10 cellular contexts compared by ENCODE assay signal in genomic region chr19:41225238-41226052, GRCh38. TPM values are rescaled to one million over a fixed set of nuclear protein-coding genes. Genes with fewer than 3 reads are reported as not detected.
A peak's percentile ranks its signal among the peaks of the same experiment; 100 is the strongest.
DNase-seq lines count a peak whose midpoint lies in the region; ATAC-seq, FAIRE-seq and TF ChIP-seq lines count a peak whose summit lies in the region.
"Had no signal": no experiment of that assay in that cellular context is flagged by ENCODE, and none has a peak within 500 bp of the region (broad histone marks: within the 10 kb centered on the region; RNA-seq: fewer than 3 reads in every experiment).

No MANE protein-coding gene starts in this region.

- H4K91ac ChIP-seq in trophoblast cell (ENCODE audit: low read depth, low read length) = peak overlapping the region; percentile 70

- peak overlapping the region; percentile 9 for H2AK5ac ChIP-seq in trophoblast cell (ENCODE audit: low read length)

- peaks cover 7% of the 10 kb centered on the region for H3K79me2 ChIP-seq in trophoblast cell (ENCODE audit: control insufficient read depth, insufficient read depth, low read length, poor library complexity)

- H3K9me3 Mint-ChIP-seq in activated T-helper 2 cell treated with anti-CD3 and anti-CD28 coated beads, Interferon-gamma antibody, Interleukin-2, Interleukin-4, amounts not matched to agents 10 μg/mL and 5 μg/mL and 100 μg/mL, durations not matched to agents 14 hours and 24 hours and 36 hours = no peaks in the 10 kb centered on the region

- H3K27ac ChIP-seq in A549 = peak overlapping the region; percentile 91 to 95
- H3K27ac ChIP-seq in trophoblast cell (ENCODE audit: low read depth, low read length) = peak overlapping the region; percentile 95
- H3K27ac ChIP-seq in aorta (ENCODE audit: low read depth in 1 of 2, low read length in 2 of 2) = peak overlapping the region; percentile 19 to 83

- peak overlapping the region; percentile 33 for H2BK120ac ChIP-seq in trophoblast cell (ENCODE audit: insufficient read depth, low read length, poor library complexity)

- H3K27ac Mint-ChIP-seq in activated T-helper 2 cell treated with anti-CD3 and anti-CD28 coated beads, Interferon-gamma antibody, Interleukin-2, Interleukin-4, amounts not matched to agents 10 μg/mL and 5 μg/mL and 100 μg/mL, durations not matched to agents 14 hours and 24 hours and 36 hours = peak overlapping the region; percentile 86

- TF ChIP-seq RAD21 in A549 (conservative IDR thresholded peaks at IDR 0.05 in 1 of 2, IDR thresholded peaks at IDR 0.05 in 1 of 2) = peak in 1 of 2 experiments; percentile 10; a peak in 2 of 5 replicates

- H3K14ac ChIP-seq in trophoblast cell (ENCODE audit: low read length) = peak overlapping the region; percentile 20

- H3K18ac ChIP-seq in trophoblast cell (ENCODE audit: low read length) = peak overlapping the region; percentile 43

- FAIRE-seq in A549 (lab: Jason Lieb, UNC) = peak; percentile 100
- FAIRE-seq: colon, G401.6 had no signal

- H3K27me3 Mint-ChIP-seq in activated T-helper 2 cell treated with anti-CD3 and anti-CD28 coated beads, Interferon-gamma antibody, Interleukin-2, Interleukin-4, amounts not matched to agents 10 μg/mL and 5 μg/mL and 100 μg/mL, durations not matched to agents 14 hours and 24 hours and 36 hours (ENCODE audit: low read depth) = peaks cover 17% of the 10 kb centered on the region

- H3K4me3 ChIP-seq in A549 = peak overlapping the region; percentile 41
- peak overlapping the region; percentile 43 for H3K4me3 ChIP-seq in MG63
- peak overlapping the region; percentile 55 for H3K4me3 ChIP-seq in trophoblast cell (ENCODE audit: low read depth, low read length)
- no peak overlapping the region for H3K4me3 ChIP-seq in aorta (ENCODE audit: low read length in 2 of 2)

- ATAC-seq in A549 (peak; percentile 75 to 80), aorta (ENCODE audit: low FRiP score) (peak; percentile 75)

- TF ChIP-seq CTCF in A549 (IDR thresholded peaks at IDR 0.05) = no peak

- H3K4ac ChIP-seq in trophoblast cell (ENCODE audit: low read depth, low read length) = no peak overlapping the region

- H3K23ac ChIP-seq in trophoblast cell (ENCODE audit: low read length) = no peak overlapping the region

- H4K8ac ChIP-seq in trophoblast cell (ENCODE audit: low read depth, low read length) = no peak overlapping the region

- peaks cover 89% of the 10 kb centered on the region for H3K36me3 ChIP-seq in MG63
- H3K36me3 ChIP-seq in trophoblast cell (ENCODE audit: control insufficient read depth in 1 of 2, insufficient read depth in 2 of 2, low read length in 2 of 2) = peaks cover 28 to 37% of the 10 kb centered on the region in 2 experiments
- no peaks in the 10 kb centered on the region for H3K36me3 ChIP-seq in aorta (ENCODE audit: control insufficient read depth in 1 of 2, insufficient read depth in 2 of 2, low read length in 1 of 2)

- DNase-seq in A549 (ENCODE audit: low read depth in 1 of 2, low spot score in 1 of 2) = peak; percentile 100
- peak; percentile 98 for DNase-seq in MG63
- no peak for DNase-seq in activated T-helper 2 cell treated with anti-CD3 and anti-CD28 coated beads, Interferon-gamma antibody, Interleukin-2, Interleukin-4, amounts not matched to agents 10 μg/mL and 5 μg/mL and 100 μg/mL, durations not matched to agents 14 hours and 24 hours and 36 hours (ENCODE audit: low spot score)
- peak; percentile 71 for DNase-seq in glomerular endothelial cell (ENCODE audit: extremely low read depth, low read depth, low spot score)
- peak; percentile 69 to 84 for DNase-seq in trophoblast cell
- peak; percentile 84 to 90 for DNase-seq in aorta
- no peak for DNase-seq in NOMO-1 treated with dmso at 0.1 percent for 144 hours (lab: John Stamatoyannopoulos, UW; ENCODE audit: unreplicated experiment)
- DNase-seq in NCI-H1105 (lab: John Stamatoyannopoulos, UW) = no peak

- TF ChIP-seq POLR2A in A549 (IDR thresholded peaks at IDR 0.05; ENCODE audit: low read length) = no peak

- CTCF ChIA-PET in A549 (lab: Yijun Ruan, JAX) = interaction anchor here (0.6 to 16.4 kb wide), 16 partner anchors 9 to 127 kb away, joined by 3 to 295 read pairs (median 6); partner anchors contain the start of gene HNRNPUL1

- intact Hi-C loops in activated T-helper 2 cell treated with anti-CD3 and anti-CD28 coated beads, Interferon-gamma antibody, Interleukin-2, Interleukin-4, amounts not matched to agents 10 μg/mL and 5 μg/mL and 100 μg/mL, durations not matched to agents 14 hours and 24 hours and 36 hours (cut with micrococcal nuclease) = loop anchor here (1.0 kb wide), 1 partner anchor 37 kb away; no protein-coding TSS in a partner anchor
- intact Hi-C loops in aorta (cut with DNase I) = loop anchor here (1.0 to 5.0 kb wide), 2 partner anchors 37 kb away; partner anchors contain the start of gene HNRNPUL1 (in 1 of the 2)

- H3K9me3 ChIP-seq in A549 (no peaks in the 10 kb centered on the region), MG63 (no peaks in the 10 kb centered on the region), trophoblast cell (ENCODE audit: insufficient read depth, low read depth, low read length) (peaks cover 3% of the 10 kb centered on the region), aorta (ENCODE audit: control insufficient read depth, low read length) (no peaks in the 10 kb centered on the region)

- TF ChIP-seq EP300 in A549 (IDR thresholded peaks at IDR 0.05) = peak in 1 of 2 experiments; percentile 64; a peak in 2 of 5 replicates

- peak overlapping the region; percentile 91 for H3K4me2 ChIP-seq in A549
- peak overlapping the region; percentile 67 for H3K4me2 ChIP-seq in trophoblast cell (ENCODE audit: low read length)

- peak overlapping the region; percentile 24 for H3K9ac ChIP-seq in trophoblast cell (ENCODE audit: low read length)

- H3K36me3 Mint-ChIP-seq in activated T-helper 2 cell treated with anti-CD3 and anti-CD28 coated beads, Interferon-gamma antibody, Interleukin-2, Interleukin-4, amounts not matched to agents 10 μg/mL and 5 μg/mL and 100 μg/mL, durations not matched to agents 14 hours and 24 hours and 36 hours (ENCODE audit: low read depth) = no peaks in the 10 kb centered on the region

- 32% methylated on average over 29 of the region's 29 CpGs for WGBS in A549 (ENCODE audit: missing lambda C conversion rate)
- no CpG with 5 or more reads among the region's 29 CpGs for WGBS in trophoblast cell (ENCODE audit: extremely low coverage, insufficient coverage, insufficient read length)
- 45 to 46% methylated on average over 29 of the region's 29 CpGs for WGBS in aorta, 2 donors

- peak overlapping the region; percentile 17 for H4K12ac ChIP-seq in trophoblast cell (ENCODE audit: low read depth, low read length)

- POLR2A ChIA-PET in A549 (lab: Yijun Ruan, JAX) = interaction anchor here (0.6 to 4.9 kb wide), 20 partner anchors 9 to 512 kb away, joined by 3 to 85 read pairs (median 6); partner anchors contain the start of genes B9D2, CCDC97, COQ8B and HNRNPUL1

- peak overlapping the region; percentile 19 for H2AFZ ChIP-seq in trophoblast cell (ENCODE audit: insufficient read depth, low read length, poor library complexity)

- H2BK12ac ChIP-seq in trophoblast cell (ENCODE audit: low read length) = peak overlapping the region; percentile 16

- peaks cover 31% of the 10 kb centered on the region for H3K79me1 ChIP-seq in trophoblast cell (ENCODE audit: low read length)

- peaks cover 24% of the 10 kb centered on the region for H3K4me1 Mint-ChIP-seq in activated T-helper 2 cell treated with anti-CD3 and anti-CD28 coated beads, Interferon-gamma antibody, Interleukin-2, Interleukin-4, amounts not matched to agents 10 μg/mL and 5 μg/mL and 100 μg/mL, durations not matched to agents 14 hours and 24 hours and 36 hours (ENCODE audit: low read depth)

- H3K4me1 ChIP-seq in A549 (peaks cover 72% of the 10 kb centered on the region), trophoblast cell (ENCODE audit: control insufficient read depth in 1 of 2, insufficient read depth in 2 of 2, low read length in 2 of 2) (peaks cover 38 to 49% of the 10 kb centered on the region in 2 experiments), aorta (ENCODE audit: control insufficient read depth in 1 of 2, insufficient read depth in 2 of 2, low read length in 2 of 2) (no peaks in the 10 kb centered on the region)

- H3K27me3 ChIP-seq in MG63 = no peaks in the 10 kb centered on the region
- no peaks in the 10 kb centered on the region for H3K27me3 ChIP-seq in trophoblast cell (ENCODE audit: insufficient read depth, low read length)
- H3K27me3 ChIP-seq in aorta (ENCODE audit: control insufficient read depth in 1 of 2, insufficient read depth in 2 of 2, low read length in 1 of 2) = no peaks in the 10 kb centered on the region

- H3K4me3 Mint-ChIP-seq in activated T-helper 2 cell treated with anti-CD3 and anti-CD28 coated beads, Interferon-gamma antibody, Interleukin-2, Interleukin-4, amounts not matched to agents 10 μg/mL and 5 μg/mL and 100 μg/mL, durations not matched to agents 14 hours and 24 hours and 36 hours (ENCODE audit: low read depth) = peak overlapping the region; percentile 67

- peak overlapping the region; percentile 65 for H2BK5ac ChIP-seq in trophoblast cell (ENCODE audit: low read depth, low read length, poor library complexity)

RNA-seq across cellular contexts. Expression of gene AXL, which starts 6.4 kb away (rescaled TPM):
- 60.1 and 60.3 TPM in 2 replicates for polyA plus RNA-seq in A549 (2011; rRNA removed)
- 66.8 and 78.1 TPM in 2 replicates for polyA plus RNA-seq in A549 (2012; cell fraction: cytosol; rRNA removed)
- 128 and 129 TPM in 2 replicates for polyA plus RNA-seq in A549 (2012; cell fraction: nucleus; rRNA removed)
- 45.4 to 69.4 TPM (median 47.8 TPM) in 3 replicates for polyA plus RNA-seq in A549 (2017; fragmentation: RNase III; extraction: RNeasy Plus Mini Kit Qiagen cat#74134 plus additional on column Dnase treatment)
- polyA minus RNA-seq in A549 (2011; rRNA and poly(A)+ RNA removed) = 378 and 386 TPM in 2 replicates
- total RNA-seq in MG63 (2014; rRNA removed; shearing (Covaris generic); ENCODE audit: low replicate concordance) = 294 and 355 TPM in 2 replicates
- total RNA-seq in activated T-helper 2 cell treated with anti-CD3 and anti-CD28 coated beads, Interferon-gamma antibody, Interleukin-2, Interleukin-4, amounts not matched to agents 10 μg/mL and 5 μg/mL and 100 μg/mL, durations not matched to agents 14 hours and 24 hours and 36 hours = 0.21 and 0.50 TPM in 2 replicates
- 64.5 and 89.8 TPM in 2 replicates for total RNA-seq in glomerular endothelial cell
- polyA plus RNA-seq in trophoblast cell (2013) = 76.6 and 78.9 TPM in 2 replicates
- total RNA-seq in aorta = 100 to 1,000 TPM; 106 TPM
- 10 to 100 TPM; 14.8 to 44.6 TPM for polyA plus RNA-seq in aorta

RNA-seq across cellular contexts. Expression of gene CYP2S1, which starts 32.4 kb away (rescaled TPM):
- 8.6 and 19.7 TPM in 2 replicates for polyA plus RNA-seq in A549 (2011; rRNA removed)
- polyA plus RNA-seq in A549 (2012; cell fraction: cytosol; rRNA removed) = 12.2 and 13.5 TPM in 2 replicates
- polyA plus RNA-seq in A549 (2012; cell fraction: nucleus; rRNA removed) = 18.7 and 22.1 TPM in 2 replicates
- polyA plus RNA-seq in A549 (2017; fragmentation: RNase III; extraction: RNeasy Plus Mini Kit Qiagen cat#74134 plus additional on column Dnase treatment) = 25.2 to 28.1 TPM (median 26.6 TPM) in 3 replicates
- polyA minus RNA-seq in A549 (2011; rRNA and poly(A)+ RNA removed) = 14.1 and 16.4 TPM in 2 replicates
- total RNA-seq in MG63 (2014; rRNA removed; shearing (Covaris generic); ENCODE audit: low replicate concordance) = 3.9 and 5.0 TPM in 2 replicates
- 0.34 and 1.2 TPM in 2 replicates for total RNA-seq in activated T-helper 2 cell treated with anti-CD3 and anti-CD28 coated beads, Interferon-gamma antibody, Interleukin-2, Interleukin-4, amounts not matched to agents 10 μg/mL and 5 μg/mL and 100 μg/mL, durations not matched to agents 14 hours and 24 hours and 36 hours
- total RNA-seq in glomerular endothelial cell = 0.88 and 9.1 TPM in 2 replicates
- 10.3 and 11.2 TPM in 2 replicates for polyA plus RNA-seq in trophoblast cell (2013)
- 1 to 10 TPM; 1.7 to 2.5 TPM for total RNA-seq in aorta
- polyA plus RNA-seq in aorta = 10 to 100 TPM in 1 of 2 donors, not detected in 1; 11.5 TPM

RNA-seq across cellular contexts. Expression of gene HNRNPUL1, which starts 38.7 kb away (rescaled TPM):
- polyA plus RNA-seq in A549 (2011; rRNA removed) (89.5 and 117 TPM in 2 replicates), A549 (2017; fragmentation: RNase III; extraction: RNeasy Plus Mini Kit Qiagen cat#74134 plus additional on column Dnase treatment) (272 to 278 TPM (median 273 TPM) in 3 replicates), aorta (10 to 100 TPM; 59.5 to 82.5 TPM)
- polyA plus RNA-seq in A549 (2012; cell fraction: cytosol; rRNA removed) = 77.4 and 104 TPM in 2 replicates
- polyA plus RNA-seq in A549 (2012; cell fraction: nucleus; rRNA removed) = 94.8 and 133 TPM in 2 replicates
- polyA minus RNA-seq in A549 (2011; rRNA and poly(A)+ RNA removed) = 118 and 124 TPM in 2 replicates
- total RNA-seq in MG63 (2014; rRNA removed; shearing (Covaris generic); ENCODE audit: low replicate concordance) = 149 and 151 TPM in 2 replicates
- total RNA-seq in activated T-helper 2 cell treated with anti-CD3 and anti-CD28 coated beads, Interferon-gamma antibody, Interleukin-2, Interleukin-4, amounts not matched to agents 10 μg/mL and 5 μg/mL and 100 μg/mL, durations not matched to agents 14 hours and 24 hours and 36 hours = 283 and 294 TPM in 2 replicates
- total RNA-seq in glomerular endothelial cell (135 and 217 TPM in 2 replicates), aorta (100 to 1,000 TPM; 155 to 156 TPM)
- 233 and 238 TPM in 2 replicates for polyA plus RNA-seq in trophoblast cell (2013)

Comparison
In these comparisons a context has a peak if more than half of its experiments do, and no peak if none do; other contexts are left out.
1. DNase-seq: peak in A549 (2 of 2), MG63 (single experiment), glomerular endothelial cell (single experiment), trophoblast cell (2 of 2) and aorta (2 of 2); none in activated T-helper 2 cell treated with anti-CD3 and anti-CD28 coated beads, Interferon-gamma antibody, Interleukin-2, Interleukin-4, amounts not matched to agents 10 μg/mL and 5 μg/mL and 100 μg/mL, durations not matched to agents 14 hours and 24 hours and 36 hours (single experiment), NOMO-1 treated with dmso at 0.1 percent for 144 hours (single experiment) and NCI-H1105 (single experiment).
2. H3K4me3 ChIP-seq: peak in A549 (single experiment), MG63 (single experiment) and trophoblast cell (single experiment); none in aorta (0 of 2).
3. RNA of gene AXL, which starts 6.4 kb away (total RNA-seq): 294 to 355 TPM in MG63, 106 TPM in aorta and 64.5 to 89.8 TPM in glomerular endothelial cell; 0.21 to 0.50 TPM in activated T-helper 2 cell treated with anti-CD3 and anti-CD28 coated beads, Interferon-gamma antibody, Interleukin-2, Interleukin-4, amounts not matched to agents 10 μg/mL and 5 μg/mL and 100 μg/mL, durations not matched to agents 14 hours and 24 hours and 36 hours; every median in the first group is over 10 times any median in the second.
4. Peak in every context shown above with its lines, with median percentiles within 50 percentile points of each other: H3K27ac ChIP-seq.